ENCODE assay signal across 1 cellular context in genomic region chr20:53216478-53216855, GRCh38.
TF ChIP-seq lines count a peak whose summit lies in the region.

No MANE protein-coding gene starts in this region.

TF ChIP-seq in HepG2, 621 proteins besides CTCF, POLR2A, EP300 and RAD21 (continued from another document):
- TF ChIP-seq HMGXB4 (CRISPR knock-in tag; IDR thresholded peaks at IDR 0.05; ENCODE audit: borderline replicate concordance in 1 of 2, low read depth in 1 of 2) (no peak), ZMYM4 (CRISPR knock-in tag; IDR thresholded peaks at IDR 0.05) (no peak), RBFOX2 (IDR thresholded peaks at IDR 0.05; ENCODE audit: low read depth, low read length) (no peak), ZNF710 (CRISPR knock-in tag; IDR thresholded peaks at IDR 0.05; ENCODE audit: borderline replicate concordance) (no peak), TOE1 (CRISPR knock-in tag; IDR thresholded peaks at IDR 0.05) (no peak), ZNF274 (CRISPR knock-in tag; IDR thresholded peaks at IDR 0.05) (no peak), MED13 (CRISPR knock-in tag; IDR thresholded peaks at IDR 0.05) (no peak), PAF1 (CRISPR knock-in tag; IDR thresholded peaks at IDR 0.05) (no peak), HES4 (CRISPR knock-in tag; IDR thresholded peaks at IDR 0.05; ENCODE audit: borderline replicate concordance) (no peak), JARID2 (CRISPR knock-in tag; IDR thresholded peaks at IDR 0.05; ENCODE audit: insufficient replicate concordance) (no peak), ZNF280B (CRISPR knock-in tag; IDR thresholded peaks at IDR 0.05; ENCODE audit: borderline replicate concordance) (no peak), SIN3B (IDR thresholded peaks at IDR 0.05; ENCODE audit: low read length) (no peak)
